ENCODE assay signal across 20 cellular contexts in genomic region chr16:31461921-31462804, GRCh38. TPM values are rescaled to one million over a fixed set of nuclear protein-coding genes. Genes with fewer than 3 reads are reported as not detected.
"Had no signal": no experiment of that assay in that cellular context is flagged by ENCODE, and none has a peak within 500 bp of the region (broad histone marks: within the 10 kb centered on the region; RNA-seq: fewer than 3 reads in every experiment).

No MANE protein-coding gene starts in this region.

- FAIRE-seq: islet of Langerhans, pancreas, small intestine had no signal

- ATAC-seq: left lung; pancreas; stimulated activated naive B cell treated with anti-CD40 and anti-IgM and Interleukin-4, amounts not matched to agents 10 μg/mL and 1 μg/mL and 100 μg/mL, for 72 hours had no signal

- DNase-seq: activated CD4-positive, alpha-beta memory T cell treated with anti-CD3 and anti-CD28 coated beads for 36 hours; activated CD4-positive, CD25-positive, alpha-beta regulatory T cell treated with anti-CD3 and anti-CD28 coated beads, Interleukin-2, amount 50 U/mL, for 72 hours; activated gamma-delta T cell treated with Interleukin-2 at 50 U/mL for 16 hours; activated naive CD8-positive, alpha-beta T cell treated with anti-CD3 and anti-CD28 coated beads for 36 hours; activated T-cell treated with anti-CD3 and anti-CD28 coated beads, Interleukin-2, amount 50 U/mL, for 48 hours; anterior cingulate cortex; foreskin melanocyte; left lung; retina; small intestine; stimulated activated CD4-positive, alpha-beta T cell treated with anti-CD3 and anti-CD28 coated beads, Interleukin-1b, Interleukin-23, amount 100 ng/mL, for 48 hours; stimulated activated naive B cell treated with anti-CD40 and anti-IgM and Interleukin-4, amounts not matched to agents 10 μg/mL and 1 μg/mL and 100 μg/mL, for 72 hours; substantia nigra; SW 1271; transverse colon had no signal

- H3K9me3 ChIP-seq: breast epithelium, left lung, pancreas, transverse colon had no signal

- H3K4me3 ChIP-seq: breast epithelium, left lung, pancreas, transverse colon had no signal

- H3K27me3 ChIP-seq: breast epithelium, left lung, pancreas, transverse colon had no signal

- H3K36me3 ChIP-seq: breast epithelium had no signal

- H3K27ac ChIP-seq: breast epithelium, left lung, pancreas, transverse colon had no signal

RNA-seq across cellular contexts. Expression of gene SLC5A2, which starts 20.8 kb away (rescaled TPM):
- total RNA-seq: mesenteric fat pad, neural crest cell, transverse colon had no signal

RNA-seq across cellular contexts. Expression of gene COX6A2, which starts 34.0 kb away (rescaled TPM):
- total RNA-seq: activated CD4-positive, alpha-beta memory T cell treated with anti-CD3 and anti-CD28 coated beads for 36 hours; activated naive CD8-positive, alpha-beta T cell treated with anti-CD3 and anti-CD28 coated beads for 36 hours; breast epithelium; mesenteric fat pad; neural crest cell; transverse colon had no signal
